Comparison of ENCODE assay signal across 1 cellular context in genomic region chr11:119363081-119363861, GRCh38.
TF ChIP-seq lines count a peak whose summit lies in the region.

No MANE protein-coding gene starts in this region.

TF ChIP-seq in SK-N-SH treated with all-trans-retinoic acid at 6 μM for 48 hours, 23 proteins besides CTCF, POLR2A, EP300 and RAD21 (continued from another document):
- TF ChIP-seq GLIS3 (CRISPR knock-in tag; IDR thresholded peaks at IDR 0.05) (no peak), POU6F1 (CRISPR knock-in tag; IDR thresholded peaks at IDR 0.05; ENCODE audit: borderline replicate concordance, low read depth) (no peak), ZNF8 (CRISPR knock-in tag; IDR thresholded peaks at IDR 0.05) (no peak), CREB5 (CRISPR knock-in tag; IDR thresholded peaks at IDR 0.05; ENCODE audit: low read depth) (no peak), BACH2 (CRISPR knock-in tag; IDR thresholded peaks at IDR 0.05; ENCODE audit: borderline replicate concordance) (no peak)
TF ChIP-seq in SK-N-SH treated with all-trans-retinoic acid at 6 μM for 48 hours: peak in this region for 0.
